In genomic region chr5:154835701-154836052, GRCh38 we compare ENCODE assay signal across 2 cellular contexts. TPM values are rescaled to one million over a fixed set of nuclear protein-coding genes. Genes with fewer than 3 reads are reported as not detected.
"Had no signal": no experiment of that assay in that cellular context is flagged by ENCODE, and none has a peak within 500 bp of the region (broad histone marks: within the 10 kb centered on the region; RNA-seq: fewer than 3 reads in every experiment).

No MANE protein-coding gene starts in this region.

RNA-seq across cellular contexts. Expression of gene FAXDC2, which starts 14.7 kb away (rescaled TPM):
- total RNA-seq: activated CD8-positive, alpha-beta memory T cell treated with anti-CD3 and anti-CD28 coated beads for 36 hours; activated T-helper 1 cell treated with anti-CD3 and anti-CD28 coated beads, Interleukin-12 subunit alpha, Interleukin-12 subunit beta, Interleukin-2, Interleukin-4 antibody, amounts not matched to agents 30 ng/mL and 10 ng/mL and 1 ng/mL, durations not matched to agents 14 hours and 24 hours and 36 hours had no signal
